ENCODE assay signal across 8 cellular contexts in genomic region chr9:35072461-35073275, GRCh38. TPM values are rescaled to one million over a fixed set of nuclear protein-coding genes. Genes with fewer than 3 reads are reported as not detected.
DNase-seq lines count a peak whose midpoint lies in the region; ATAC-seq and TF ChIP-seq lines count a peak whose summit lies in the region.

Gene VCP (minus strand): TSS chr9:35072625. CDS start chr9:35072353, 272 bp downstream.

- no peaks in the 10 kb centered on the region for H3K9me3 Mint-ChIP-seq in osteocyte (ENCODE audit: unreplicated experiment)

- TF ChIP-seq CTCF in GM12864 (IDR thresholded peaks at IDR 0.05; ENCODE audit: low read depth, low read length, missing control alignments): no peak
- no peak for TF ChIP-seq CTCF in osteocyte (IDR thresholded peaks at IDR 0.05)
- TF ChIP-seq CTCF in thyroid gland (IDR thresholded peaks at IDR 0.05): no peak

- 12 to 27% methylated on average over 9 to 18 of the region's 54 CpGs for WGBS in thyroid gland, 2 donors

- DNase-seq in GM12864 (ENCODE audit: low read depth) (peak; percentile 98), NCI-H1417 (lab: John Stamatoyannopoulos, UW) (peak; percentile 91 to 98 (median 94)), SW 1271 (lab: John Stamatoyannopoulos, UW) (peak; percentile 88 to 95), head of caudate nucleus (peak; percentile 97 to 100 (median 100)), osteocyte (ENCODE audit: extremely low spot score, unreplicated experiment) (peak; percentile 99), thyroid gland (peak; percentile 98 to 99)
- peak; percentile 93 for DNase-seq in activated naive CD8-positive, alpha-beta T cell treated with anti-CD3 and anti-CD28 coated beads, Interleukin-2, amount 50 U/mL, for 16 hours (ENCODE audit: low read depth, low spot score)

- peak within 1 kb of the TSS; percentile 76 for H3K4me3 ChIP-seq in GM12864 (ENCODE audit: low read depth, low read length)
- peak within 1 kb of the TSS; percentile 82 to 100 (median 98) for H3K4me3 ChIP-seq in thyroid gland (replicated peaks in 1 of 3)

- H3K4me1 ChIP-seq in thyroid gland: peaks cover 22 to 32% of the 10 kb centered on the region in 2 donors

- no peaks in the 10 kb centered on the region for H3K27me3 Mint-ChIP-seq in osteocyte (ENCODE audit: unreplicated experiment)

- peaks cover 39% of the 10 kb centered on the region for H3K4me1 Mint-ChIP-seq in osteocyte (ENCODE audit: unreplicated experiment)

- intact Hi-C loops in head of caudate nucleus (cut with DNase I) (loop anchor here (2.0 kb wide), 1 partner anchor 24 kb away; the partner anchor contains the start of gene PIGO), thyroid gland (cut with DNase I) (loop anchor here (1.0 to 5.0 kb wide), 2 partner anchors 28 to 80 kb away; no protein-coding TSS in a partner anchor)

- peak; percentile 76 to 97 for TF ChIP-seq POLR2A in thyroid gland (IDR thresholded peaks at IDR 0.05)

- peaks cover 1 to 8% of the 10 kb centered on the region in 2 donors for H3K36me3 ChIP-seq in thyroid gland

- no peaks in the 10 kb centered on the region for H3K27me3 ChIP-seq in thyroid gland

- peak within 1 kb of the TSS; percentile 91 for H3K4me3 Mint-ChIP-seq in osteocyte (ENCODE audit: unreplicated experiment)

- no peaks in the 10 kb centered on the region for H3K9me3 ChIP-seq in thyroid gland

- ATAC-seq in HG02759 (IDR thresholded peaks at IDR 0.05; ENCODE audit: unreplicated experiment): peak; percentile 87

- H3K36me3 Mint-ChIP-seq in osteocyte (ENCODE audit: unreplicated experiment): peaks cover 12% of the 10 kb centered on the region

- H3K27ac ChIP-seq in thyroid gland: peak within 1 kb of the TSS; percentile 96 to 100 (median 100)

- H3K27ac Mint-ChIP-seq in osteocyte (ENCODE audit: unreplicated experiment): peak within 1 kb of the TSS; percentile 97

RNA-seq across cellular contexts. Expression of gene VCP, which starts in this region (rescaled TPM):
- total RNA-seq in osteocyte: 254 and 268 TPM in 2 replicates
- 100 to 1,000 TPM; 150 to 260 (median 233) TPM for total RNA-seq in thyroid gland

Comparison
In these comparisons a context has a peak if more than half of its experiments do, and no peak if none do; other contexts are left out.
1. Peak in every context shown above with its lines: DNase-seq, ATAC-seq, H3K4me3 ChIP-seq and H3K27ac ChIP-seq.